23 cellular contexts compared by ENCODE assay signal in genomic region chr15:75076277-75076676, GRCh38.
"Had no signal": no experiment of that assay in that cellular context is flagged by ENCODE, and none has a peak within 500 bp of the region (broad histone marks: within the 10 kb centered on the region; RNA-seq: fewer than 3 reads in every experiment).

No MANE protein-coding gene starts in this region.

- H3K4me1 ChIP-seq: breast epithelium, Peyer's patch had no signal

- H3K4me3 ChIP-seq: breast epithelium, Peyer's patch had no signal

- DNase-seq: activated CD4-positive, alpha-beta T cell treated with anti-CD3 and anti-CD28 coated beads for 4 hours; activated CD4-positive, alpha-beta T cell treated with anti-CD3 and anti-CD28 coated beads, Interleukin-2, amount 50 U/mL, for 48 hours; activated gamma-delta T cell treated with Interleukin-2 at 50 U/mL for 16 hours; activated T-cell treated with anti-CD3 and anti-CD28 coated beads for 4 hours; activated T-cell treated with anti-CD3 and anti-CD28 coated beads, Interleukin-2, amount 50 U/mL, for 48 hours; aorta; caudate nucleus; Karpas-422; MM.1S; NCI-H1105 treated with DMSO at 0.1 percent for 48 hours; NCI-H146; NCI-H187 treated with DMSO at 0.1 percent for 48 hours; NCI-H2081 treated with DMSO at 0.1 percent for 48 hours; NCI-H2171 treated with DMSO at 0.1 percent for 48 hours; NCI-H226; NCI-H510A; NCI-H526 treated with DMSO at 0.1 percent for 48 hours; NCI-H82; SHP77 treated with DMSO at 0.1 percent for 48 hours had no signal

- H3K27me3 ChIP-seq: breast epithelium, Peyer's patch had no signal

- H3K27ac ChIP-seq: breast epithelium, Peyer's patch had no signal

- ATAC-seq: activated CD4-positive, CD25-positive, alpha-beta regulatory T cell treated with anti-CD3 and anti-CD28 coated beads, Interleukin-2, amount 50 U/mL, for 24 hours; activated T-helper 17 cell treated with anti-CD3 and anti-CD28 coated beads, Interleukin-2, amount 50 U/mL, for 72 hours had no signal

- H3K36me3 ChIP-seq: breast epithelium, Peyer's patch had no signal
